7 cellular contexts compared by ENCODE assay signal in genomic region chr6:166541876-166542579, GRCh38. TPM values are rescaled to one million over a fixed set of nuclear protein-coding genes. Genes with fewer than 3 reads are reported as not detected.
A peak's percentile ranks its signal among the peaks of the same experiment; 100 is the strongest.
DNase-seq lines count a peak whose midpoint lies in the region; ATAC-seq, FAIRE-seq and TF ChIP-seq lines count a peak whose summit lies in the region.

No MANE protein-coding gene starts in this region.

- TF ChIP-seq CTCF in astrocyte (IDR thresholded peaks at IDR 0.05; ENCODE audit: insufficient read depth, low read depth, low read length) (no peak), natural killer cell (IDR thresholded peaks at IDR 0.05) (no peak), adrenal gland (IDR thresholded peaks at IDR 0.05) (no peak), ascending aorta (IDR thresholded peaks at IDR 0.05) (no peak)

- intact Hi-C loops in natural killer cell (cut with micrococcal nuclease): loop anchor here (10.0 kb wide), 1 partner anchor 107 kb away; no protein-coding TSS in a partner anchor
- intact Hi-C loops in adrenal gland (cut with DNase I): no loop called here
- intact Hi-C loops in ascending aorta (cut with DNase I): no loop called here

- no peaks in the 10 kb centered on the region for H3K79me2 ChIP-seq in astrocyte (ENCODE audit: insufficient read depth, low read length)

- H4K20me1 ChIP-seq in astrocyte (ENCODE audit: insufficient read depth, low read length): no peaks in the 10 kb centered on the region

- H3K4me3 ChIP-seq in astrocyte (ENCODE audit: insufficient read depth, low read depth, low read length): no peak overlapping the region
- H3K4me3 ChIP-seq in adrenal gland: no peak overlapping the region
- no peak overlapping the region for H3K4me3 ChIP-seq in ascending aorta

- H3K4me1 Mint-ChIP-seq in astrocyte (ENCODE audit: low read depth, unreplicated experiment): peaks cover 26% of the 10 kb centered on the region
- peaks cover 39 to 40% of the 10 kb centered on the region in 2 donors for H3K4me1 Mint-ChIP-seq in natural killer cell

- H3K9me3 Mint-ChIP-seq in astrocyte (ENCODE audit: unreplicated experiment): no peaks in the 10 kb centered on the region
- H3K9me3 Mint-ChIP-seq in natural killer cell: no peaks in the 10 kb centered on the region

- H3K27me3 Mint-ChIP-seq in astrocyte (ENCODE audit: low read depth, unreplicated experiment) (no peaks in the 10 kb centered on the region), natural killer cell (ENCODE audit: low read depth in 2 of 2) (peaks cover 0 to 7% of the 10 kb centered on the region in 2 donors)

- H3K9me3 ChIP-seq in astrocyte (ENCODE audit: insufficient read depth, low read depth, low read length): no peaks in the 10 kb centered on the region
- H3K9me3 ChIP-seq in adrenal gland (replicated peaks in 1 of 3): no peaks in the 10 kb centered on the region
- no peaks in the 10 kb centered on the region for H3K9me3 ChIP-seq in ascending aorta

- H3K9ac ChIP-seq in astrocyte (ENCODE audit: low read length): no peak overlapping the region

- DNase-seq in astrocyte (ENCODE audit: low read depth): no peak
- no peak for DNase-seq in natural killer cell
- no peak for DNase-seq in adrenal gland
- no peak for DNase-seq in ascending aorta (ENCODE audit: low spot score in 2 of 2)
- no peak for DNase-seq in stimulated activated CD4-positive, alpha-beta T cell treated with anti-CD3 and anti-CD28 coated beads, Interleukin-2, amount 100 ng/mL, for 48 hours

- no peaks in the 10 kb centered on the region for H3K27me3 ChIP-seq in astrocyte (ENCODE audit: insufficient read depth, low read length)
- H3K27me3 ChIP-seq in adrenal gland: no peaks in the 10 kb centered on the region
- no peaks in the 10 kb centered on the region for H3K27me3 ChIP-seq in ascending aorta

- H3K36me3 ChIP-seq in astrocyte (ENCODE audit: insufficient read depth, low read length) (peaks cover 4% of the 10 kb centered on the region), adrenal gland (replicated peaks in 1 of 2) (no peaks in the 10 kb centered on the region), ascending aorta (peaks cover 0 to 7% of the 10 kb centered on the region in 2 donors)

- ATAC-seq in GM18502 (IDR thresholded peaks at IDR 0.05; ENCODE audit: poor library complexity, unreplicated experiment) (peak; percentile 30), HG02885 (IDR thresholded peaks at IDR 0.05; ENCODE audit: poor library complexity, unreplicated experiment) (peak; percentile 36), natural killer cell (no peak)

- 78 to 83% (median 81%) methylated on average over 12 of the region's 12 CpGs for WGBS in adrenal gland, 4 donors

- FAIRE-seq in astrocyte (lab: Jason Lieb, UNC): no peak

- H3K4me3 Mint-ChIP-seq in astrocyte (ENCODE audit: unreplicated experiment) (no peak overlapping the region), natural killer cell (peak overlapping the region; percentile 76)

- H3K4me1 ChIP-seq in astrocyte (ENCODE audit: insufficient read depth, low read length) (peaks cover 4% of the 10 kb centered on the region), adrenal gland (replicated peaks in 1 of 2) (no peaks in the 10 kb centered on the region), ascending aorta (no peaks in the 10 kb centered on the region)

- TF ChIP-seq POLR2A in adrenal gland (IDR thresholded peaks at IDR 0.05): no peak

- no peak overlapping the region for H2AFZ ChIP-seq in astrocyte (ENCODE audit: low read depth, low read length)

- H3K4me2 ChIP-seq in astrocyte (ENCODE audit: low read length): peak overlapping the region; percentile 2

- H3K36me3 Mint-ChIP-seq in astrocyte (ENCODE audit: low read depth, unreplicated experiment) (peaks cover 14% of the 10 kb centered on the region), natural killer cell (no peaks in the 10 kb centered on the region)

- H3K27ac ChIP-seq in astrocyte (ENCODE audit: low read depth, low read length) (no peak overlapping the region), adrenal gland (no peak overlapping the region), ascending aorta (no peak overlapping the region)

- H3K27ac Mint-ChIP-seq in astrocyte (ENCODE audit: unreplicated experiment) (peak overlapping the region; percentile 30), natural killer cell (peak overlapping the region; percentile 75 to 84)

RNA-seq across cellular contexts. Expression of gene RAMACL, which starts 44.5 kb away (rescaled TPM):
- total RNA-seq in astrocyte (1.2 and 1.3 TPM in 2 replicates), natural killer cell (1 to 10 TPM in 2 of 3 donors, under 1 TPM in 1; 0.68 to 5.6 (median 1.1) TPM), adrenal gland (1 to 10 TPM in 4 of 8 donors, under 1 TPM in 4; 0.14 to 4.2 (median 0.80) TPM), ascending aorta (not detected)
- polyA plus RNA-seq in adrenal gland: under 1 TPM; 0.20 to 0.24 (median 0.22) TPM

Comparison
In these comparisons a context has a peak if more than half of its experiments do, and no peak if none do; other contexts are left out.
1. ATAC-seq: peak in GM18502 (single experiment) and HG02885 (single experiment); none in natural killer cell (0 of 3).